Comparison of ENCODE assay signal across 1 cellular context in the genomic region with DNA sequence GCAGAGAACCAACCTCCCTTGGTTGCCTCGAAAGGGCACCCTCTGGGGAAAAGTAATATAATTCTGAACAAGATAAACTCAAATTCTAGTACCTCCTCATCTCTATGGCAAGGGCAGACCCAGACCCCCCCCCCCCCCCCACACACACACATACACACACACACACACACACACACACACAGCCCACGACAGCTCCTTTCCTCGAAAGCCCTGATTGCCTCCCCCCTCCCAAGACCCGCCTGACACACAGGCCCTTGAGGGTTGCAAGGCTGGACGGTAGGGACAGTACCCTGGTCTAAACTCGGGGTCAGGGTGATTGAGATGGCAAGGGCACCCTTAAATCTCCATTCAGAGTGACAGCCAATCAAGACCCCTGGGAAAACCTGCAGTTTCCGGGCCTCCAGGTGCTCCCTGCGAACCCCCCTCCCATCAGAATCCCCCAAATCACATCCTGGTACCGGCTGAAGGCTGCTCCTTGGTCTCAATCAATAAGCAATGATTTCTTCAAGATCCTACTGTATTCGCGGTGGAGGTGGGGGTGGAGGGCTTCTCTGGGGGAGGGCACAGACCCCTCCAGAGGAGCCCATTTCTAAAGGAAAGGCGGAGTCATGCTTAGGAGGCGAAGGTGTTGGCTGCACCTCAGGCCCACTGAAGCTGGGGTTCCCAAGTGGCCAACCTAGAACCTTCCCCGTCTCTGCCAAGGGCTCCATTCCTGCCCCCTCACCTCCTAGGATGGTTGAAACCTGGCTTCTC.
TF ChIP-seq lines count a peak whose summit lies in the region.

No MANE protein-coding gene starts in this region.

TF ChIP-seq in liver, 16 proteins besides CTCF, POLR2A, EP300 and RAD21 (continued from another document):
- TF ChIP-seq REST (IDR thresholded peaks at IDR 0.05), result no peak
- TF ChIP-seq YY1 (IDR thresholded peaks at IDR 0.05), result no peak
- TF ChIP-seq HNF4G (IDR thresholded peaks at IDR 0.05), result no peak
- TF ChIP-seq GABPA (IDR thresholded peaks at IDR 0.05 in 1 of 2, conservative IDR thresholded peaks at IDR 0.05 in 1 of 2), result no peak
- no peak for TF ChIP-seq HNF4A (conservative IDR thresholded peaks at IDR 0.05)
- no peak for TF ChIP-seq SP1 (IDR thresholded peaks at IDR 0.05)
- TF ChIP-seq NR2F2 (IDR thresholded peaks at IDR 0.05), result no peak
